26 cellular contexts compared by ENCODE assay signal in the genomic region with DNA sequence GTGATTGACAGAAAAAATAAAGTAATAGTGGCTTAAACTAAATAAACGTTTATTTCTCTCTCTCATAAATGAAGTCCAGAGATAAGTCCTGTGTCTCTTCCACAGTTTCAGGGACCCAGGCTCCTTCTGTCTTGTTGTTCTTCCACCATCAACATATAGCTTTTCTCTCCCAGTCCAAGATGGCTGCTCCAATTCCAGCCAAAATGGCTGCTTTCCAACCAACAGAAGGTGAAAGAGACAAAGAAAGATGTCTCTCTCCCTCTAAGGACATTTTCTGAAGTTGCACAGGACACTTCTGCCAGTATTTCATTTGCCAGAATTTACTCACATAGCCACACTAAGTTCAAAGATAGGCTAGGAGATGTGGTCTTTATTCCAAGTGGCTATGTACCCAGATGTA. TPM values are rescaled to one million over a fixed set of nuclear protein-coding genes. Genes with fewer than 3 reads are reported as not detected.
DNase-seq lines count a peak whose midpoint lies in the region; ATAC-seq, FAIRE-seq and TF ChIP-seq lines count a peak whose summit lies in the region.
"Had no signal": no experiment of that assay in that cellular context is flagged by ENCODE, and none has a peak within 500 bp of the region (broad histone marks: within the 10 kb centered on the region; RNA-seq: fewer than 3 reads in every experiment).

No MANE protein-coding gene starts in this region.

- no peaks in the 10 kb centered on the region for H3K9me3 Mint-ChIP-seq in GM23338
- H3K9me3 Mint-ChIP-seq: CD8-positive, alpha-beta memory T cell had no signal

- H3K79me2 ChIP-seq in GM23338 (replicated peaks; ENCODE audit: insufficient read depth) = no peaks in the 10 kb centered on the region

- no peaks in the 10 kb centered on the region for H4K20me1 ChIP-seq in GM23338 (replicated peaks; ENCODE audit: insufficient read depth)

- FAIRE-seq in kidney (lab: Jason Lieb, UNC) = no peak
- FAIRE-seq: A204.1, GM19239 had no signal

- peaks cover 20% of the 10 kb centered on the region for H3K27me3 Mint-ChIP-seq in GM23338 (ENCODE audit: insufficient read depth, low read depth, poor library complexity)

- peaks cover 24% of the 10 kb centered on the region for H3K27me3 ChIP-seq in GM23338 (ENCODE audit: insufficient read depth)
- H3K27me3 ChIP-seq in neuron (ENCODE audit: insufficient read depth, low read length) = no peaks in the 10 kb centered on the region

- H3K4me3 Mint-ChIP-seq in GM23338 = no peak overlapping the region
- H3K4me3 Mint-ChIP-seq: CD8-positive, alpha-beta memory T cell; H9 had no signal

- H3K4me1 Mint-ChIP-seq in GM23338 = peaks cover 7% of the 10 kb centered on the region; the same call in 1 of the 3 replicates

- TF ChIP-seq CTCF in GM23338 (conservative IDR thresholded peaks at IDR 0.05; ENCODE audit: low read depth in 2 of 2) = no peak
- no peak for TF ChIP-seq CTCF in kidney (IDR thresholded peaks at IDR 0.05; ENCODE audit: borderline replicate concordance, extremely low read depth, insufficient read depth)

- DNase-seq in NCI-H2171 treated with DMSO at 0.1 percent for 48 hours (lab: John Stamatoyannopoulos, UW) = peak; percentile 30
- no peak for DNase-seq in NCI-H2171 (lab: John Stamatoyannopoulos, UW)
- no peak for DNase-seq in GM23338 (ENCODE audit: low spot score)
- DNase-seq in NCI-H446 treated with DMSO at 0.1 percent for 48 hours (lab: John Stamatoyannopoulos, UW) = peak; percentile 7
- no peak for DNase-seq in NK-92 (lab: John Stamatoyannopoulos, UW; ENCODE audit: unreplicated experiment)
- DNase-seq in kidney = no peak
- DNase-seq: Calu3; CD8-positive, alpha-beta memory T cell; DMS53; GDM1; H9; MV-4-11; NCI-H1694 treated with DMSO at 0.1 percent for 48 hours; NCI-H2081 treated with DMSO at 0.1 percent for 48 hours; NCI-H2227 treated with DMSO at 0.1 percent for 48 hours; NCI-H510A treated with DMSO at 0.1 percent for 48 hours; NCI-H774; SHP77 treated with DMSO at 0.1 percent for 48 hours; T-helper 1 cell had no signal

- no peak for ATAC-seq in GM23338

- no peak overlapping the region for H3K27ac Mint-ChIP-seq in GM23338
- H3K27ac Mint-ChIP-seq: CD8-positive, alpha-beta memory T cell; H9 had no signal

- no peak overlapping the region for H3K4me2 ChIP-seq in GM23338
- H3K4me2 ChIP-seq: KMS-11 had no signal

- H3K36me3 ChIP-seq in GM23338 (ENCODE audit: insufficient read depth) (no peaks in the 10 kb centered on the region), neuron (ENCODE audit: insufficient read depth, low read length) (no peaks in the 10 kb centered on the region), kidney (ENCODE audit: control insufficient read depth in 1 of 2, insufficient read depth in 2 of 2, low read length in 2 of 2) (no peaks in the 10 kb centered on the region)

- intact Hi-C loops in kidney (cut with DNase I) = no loop called here

- H2AFZ ChIP-seq in GM23338 (0 out of 2 replicates have a peak overlapping the region, but pooled peaks have one; percentile 4), neuron (ENCODE audit: low read depth, low read length) (peak overlapping the region; percentile 46)

- H3K36me3 Mint-ChIP-seq in GM23338 (ENCODE audit: low read depth) = no peaks in the 10 kb centered on the region
- H3K36me3 Mint-ChIP-seq: CD8-positive, alpha-beta memory T cell had no signal

- H3K4me3 ChIP-seq in GM23338 = no peak overlapping the region
- H3K4me3 ChIP-seq in neuron (ENCODE audit: low read length) = no peak overlapping the region
- H3K4me3 ChIP-seq in kidney (ENCODE audit: low read length in 2 of 2) = no peak overlapping the region

- peaks cover 7% of the 10 kb centered on the region; the same call in 1 of the 2 replicates for H3K4me1 ChIP-seq in GM23338 (ENCODE audit: insufficient read depth)
- no peaks in the 10 kb centered on the region for H3K4me1 ChIP-seq in neuron (ENCODE audit: insufficient read depth, low read length)
- no peaks in the 10 kb centered on the region for H3K4me1 ChIP-seq in kidney (ENCODE audit: control insufficient read depth in 1 of 2, insufficient read depth in 1 of 2, low read depth in 1 of 2, low read length in 2 of 2)

- H3K27ac ChIP-seq in GM23338 (ENCODE audit: low read depth) (no peak overlapping the region), kidney (ENCODE audit: low read depth in 2 of 2, low read length in 2 of 2) (no peak overlapping the region)
- H3K27ac ChIP-seq: C4-2B, HL-60, KMS-11, RWPE1 had no signal

- no peak overlapping the region for H3K9ac ChIP-seq in kidney (ENCODE audit: low read length in 2 of 2)
- H3K9ac ChIP-seq: KMS-11 had no signal

- H3K9me2 ChIP-seq in GM23338 (ENCODE audit: insufficient read depth) = peaks cover 6% of the 10 kb centered on the region; the same call in 1 of the 2 replicates

- no peaks in the 10 kb centered on the region for H3F3A ChIP-seq in GM23338 (replicated peaks; ENCODE audit: low read depth)

- no peaks in the 10 kb centered on the region for H3K9me3 ChIP-seq in neuron (ENCODE audit: low read length)
- H3K9me3 ChIP-seq in kidney (ENCODE audit: control insufficient read depth in 1 of 2, low read length in 2 of 2) = no peaks in the 10 kb centered on the region

TF ChIP-seq in GM23338, 12 proteins besides CTCF, POLR2A, EP300 and RAD21:
- TF ChIP-seq STAT1 (IDR thresholded peaks at IDR 0.05; ENCODE audit: unreplicated experiment) (no peak), POLR2AphosphoS5 (IDR thresholded peaks at IDR 0.05; ENCODE audit: low read depth) (no peak), CREB1 (CRISPR knock-in tag; IDR thresholded peaks at IDR 0.05; ENCODE audit: low read depth) (no peak), ZNF114 (CRISPR knock-in tag; IDR thresholded peaks at IDR 0.05) (no peak)
TF ChIP-seq in GM23338: peak in this region for 0.

RNA-seq across cellular contexts. Expression of gene PLEKHB1, which starts 9.4 kb away (rescaled TPM):
- 10.3 and 20.1 TPM in 2 replicates for total RNA-seq in GM23338 (2014; rRNA removed; shearing (Covaris generic))
- polyA plus RNA-seq in GM23338 (2016; fragmentation: Nextera tagmentation; extraction: Ambion mirVana) = 20.8 and 25.8 TPM in 2 replicates
- 21.0 TPM for total RNA-seq in kidney
- polyA plus RNA-seq in kidney (ENCODE audit: insufficient read depth, low read depth, low replicate concordance) = 30.4 TPM

RNA-seq across cellular contexts. Expression of gene FAM168A, which starts 39.1 kb away (rescaled TPM):
- 17.9 and 20.3 TPM in 2 replicates for total RNA-seq in GM23338 (2014; rRNA removed; shearing (Covaris generic))
- polyA plus RNA-seq in GM23338 (2016; fragmentation: Nextera tagmentation; extraction: Ambion mirVana) (8.0 and 9.6 TPM in 2 replicates), kidney (ENCODE audit: insufficient read depth, low read depth, low replicate concordance) (8.9 TPM)
- 38.1 TPM for total RNA-seq in kidney

Comparison
In these comparisons a context has a peak if more than half of its experiments do, and no peak if none do; other contexts are left out.
1. DNase-seq: peak in NCI-H2171 treated with DMSO at 0.1 percent for 48 hours (single experiment) and NCI-H446 treated with DMSO at 0.1 percent for 48 hours (single experiment); none in NCI-H2171 (single experiment), GM23338 (single experiment), NK-92 (single experiment) and kidney (single experiment).